Comparison of ENCODE assay signal across 28 cellular contexts in the genomic region with DNA sequence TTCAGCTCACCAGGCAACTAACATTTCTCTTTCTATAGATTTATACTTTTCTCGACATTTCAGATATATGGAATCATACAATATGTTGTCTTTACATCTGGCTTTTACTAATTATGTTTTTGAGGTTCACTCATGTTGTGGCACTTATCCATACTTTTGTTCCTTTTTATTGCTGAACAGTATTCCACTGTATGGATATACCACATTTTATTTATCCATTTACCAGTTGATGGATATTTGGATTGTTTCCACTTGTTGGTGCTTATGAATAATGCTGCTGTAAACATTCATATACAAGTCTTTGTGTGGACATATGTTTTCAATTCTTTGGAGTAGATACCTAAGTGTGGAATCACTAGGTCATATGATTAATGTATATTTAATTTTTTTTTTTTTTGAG.
"Had no signal": no experiment of that assay in that cellular context is flagged by ENCODE, and none has a peak within 500 bp of the region (broad histone marks: within the 10 kb centered on the region; RNA-seq: fewer than 3 reads in every experiment).

No MANE protein-coding gene starts in this region.

- H3K27ac ChIP-seq: colonic mucosa, coronary artery, dorsolateral prefrontal cortex, epithelial cell of prostate, esophagus muscularis mucosa, esophagus squamous epithelium, foreskin keratinocyte, gastrocnemius medialis, gastroesophageal sphincter, heart left ventricle, heart right ventricle had no signal

- H3K9me3 ChIP-seq: colonic mucosa, esophagus squamous epithelium, gastrocnemius medialis had no signal

- H3K4me3 ChIP-seq: colonic mucosa, coronary artery, dorsolateral prefrontal cortex, esophagus muscularis mucosa, esophagus squamous epithelium, gastrocnemius medialis, gastroesophageal sphincter, heart left ventricle, heart right ventricle had no signal

- FAIRE-seq: colon, endometrium, endothelial cell of umbilical vein, frontal cortex had no signal

- H3K36me3 ChIP-seq: colonic mucosa, esophagus muscularis mucosa, esophagus squamous epithelium, gastrocnemius medialis, gastroesophageal sphincter, heart left ventricle, heart right ventricle had no signal

- H3K4me1 ChIP-seq: colonic mucosa, esophagus muscularis mucosa, esophagus squamous epithelium, foreskin keratinocyte, gastrocnemius medialis, gastroesophageal sphincter, heart left ventricle, heart right ventricle had no signal

- DNase-seq: colonic mucosa; cortex of kidney; dermis blood vessel endothelial cell; dorsolateral prefrontal cortex; effector CD4-positive, alpha-beta T cell; effector CD8-positive, alpha-beta T cell; effector memory CD4-positive, alpha-beta T cell; effector memory CD8-positive, alpha-beta T cell; endodermal cell; erythroblast; esophagus squamous epithelium; foreskin fibroblast; foreskin keratinocyte; foreskin melanocyte; gastrocnemius medialis; glutamatergic neuron; head of caudate nucleus; heart left ventricle; heart right ventricle had no signal

- H3K27me3 ChIP-seq: colonic mucosa, dorsolateral prefrontal cortex, esophagus muscularis mucosa, esophagus squamous epithelium, foreskin keratinocyte, gastrocnemius medialis, gastroesophageal sphincter, heart left ventricle, heart right ventricle had no signal

- ATAC-seq: effector memory CD8-positive, alpha-beta T cell; esophagus mucosa; foreskin keratinocyte; gastrocnemius medialis; gastroesophageal sphincter; heart left ventricle; heart right ventricle had no signal
